In genomic region chr5:68224561-68225187, GRCh38 we compare ENCODE assay signal across 11 cellular contexts. TPM values are rescaled to one million over a fixed set of nuclear protein-coding genes. Genes with fewer than 3 reads are reported as not detected.
DNase-seq lines count a peak whose midpoint lies in the region; ATAC-seq, FAIRE-seq and TF ChIP-seq lines count a peak whose summit lies in the region.
"Had no signal": no experiment of that assay in that cellular context is flagged by ENCODE, and none has a peak within 500 bp of the region (broad histone marks: within the 10 kb centered on the region; RNA-seq: fewer than 3 reads in every experiment).

No MANE protein-coding gene starts in this region.

- DNase-seq in BJ (ENCODE audit: low read depth) (peak; percentile 31), IMR-90 (peak; percentile 56), dorsolateral prefrontal cortex (no peak), natural killer cell (no peak), anterior cingulate cortex (lab: John Stamatoyannopoulos, UW) (no peak), NCI-H146 (lab: John Stamatoyannopoulos, UW) (no peak), D721Med (ENCODE audit: insufficient read length, low spot score) (no peak)
- DNase-seq: activated T-cell treated with anti-CD3 and anti-CD28 coated beads, Interleukin-2, amount 50 U/mL, for 1 hour; DMS153; KG1 had no signal

- no peak overlapping the region for H4K91ac ChIP-seq in IMR-90 (ENCODE audit: insufficient read depth, low read depth, low read length)

- no peaks in the 10 kb centered on the region for H3K9me3 Mint-ChIP-seq in natural killer cell

- peaks cover 6% of the 10 kb centered on the region for H3K36me3 Mint-ChIP-seq in natural killer cell

- peak overlapping the region; percentile 63; the same call in 1 of the 2 replicates for H3K4me2 ChIP-seq in IMR-90 (ENCODE audit: low read depth, low read length)

- TF ChIP-seq RAD21 in IMR-90 (IDR thresholded peaks at IDR 0.05; ENCODE audit: low read length): no peak

- H3K36me3 ChIP-seq in BJ (ENCODE audit: control insufficient read depth, insufficient read depth, low read length): peaks cover 7% of the 10 kb centered on the region
- peaks cover 8% of the 10 kb centered on the region for H3K36me3 ChIP-seq in IMR-90 (ENCODE audit: control insufficient read depth, insufficient read depth, low read length)

- H2AK5ac ChIP-seq in IMR-90 (ENCODE audit: low read depth, low read length): no peak overlapping the region

- H2AFZ ChIP-seq in IMR-90 (replicated peaks; ENCODE audit: low read length, poor library complexity): no peak overlapping the region

- no peak overlapping the region for H3K4ac ChIP-seq in IMR-90 (ENCODE audit: low read depth, low read length)

- ATAC-seq in IMR-90 (ENCODE audit: low read depth): peak; percentile 67
- no peak for ATAC-seq in natural killer cell
- ATAC-seq in HG02981 (IDR thresholded peaks at IDR 0.05; ENCODE audit: unreplicated experiment): no peak

- TF ChIP-seq CTCF in BJ (IDR thresholded peaks at IDR 0.05; ENCODE audit: insufficient read depth, low read depth, low read length): no peak
- TF ChIP-seq CTCF in IMR-90 (conservative IDR thresholded peaks at IDR 0.05; ENCODE audit: low read depth, low read length): no peak
- TF ChIP-seq CTCF in dorsolateral prefrontal cortex (IDR thresholded peaks at IDR 0.05 in 54 of 56, conservative IDR thresholded peaks at IDR 0.05 in 2 of 56; ENCODE audit: low read depth in 1 of 56, partially characterized antibody in 56 of 56): no peak
- no peak for TF ChIP-seq CTCF in natural killer cell (IDR thresholded peaks at IDR 0.05)
- no peak for TF ChIP-seq CTCF in D721Med (IDR thresholded peaks at IDR 0.05; ENCODE audit: insufficient read depth, missing control alignments)

- H3K27me3 Mint-ChIP-seq in natural killer cell (ENCODE audit: low read depth in 2 of 2): no peaks in the 10 kb centered on the region

- dilution Hi-C loops in IMR-90 (cut with HindIII; ENCODE audit: low sequenced_read_pairs, unreplicated experiment): no loop called here

- in situ Hi-C loops in IMR-90 (cut with MboI; ENCODE audit: low sequenced_read_pairs): no loop called here

- H2BK5ac ChIP-seq in IMR-90 (ENCODE audit: low read depth, low read length, poor library complexity, severe bottlenecking): peak overlapping the region; percentile 27

- H3K27me3 ChIP-seq in BJ (ENCODE audit: control insufficient read depth, insufficient read depth, low read length): no peaks in the 10 kb centered on the region
- H3K27me3 ChIP-seq in IMR-90 (ENCODE audit: control insufficient read depth, insufficient read depth, low read length): no peaks in the 10 kb centered on the region
- no peaks in the 10 kb centered on the region for H3K27me3 ChIP-seq in dorsolateral prefrontal cortex

- H3K9ac ChIP-seq in IMR-90 (ENCODE audit: low read depth, low read length): no peak overlapping the region

- TF ChIP-seq POLR2A in IMR-90 (IDR thresholded peaks at IDR 0.05; ENCODE audit: low read depth, low read length): no peak

- POLR2A ChIA-PET in BJ (lab: Charles Lee): interaction anchor here (0.5 to 0.7 kb wide), 2 partner anchors 31 to 743 kb away, joined by 3 to 6 read pairs; no protein-coding TSS in a partner anchor
- POLR2A ChIA-PET in IMR-90 (lab: Charles Lee; ENCODE audit: unreplicated experiment): interaction anchor here (0.6 kb wide), 1 partner anchor 1212 kb away, joined by 4 read pairs; no protein-coding TSS in a partner anchor

- no CpG with 5 or more reads among the region's 4 CpGs for WGBS in IMR-90 (ENCODE audit: extremely low coverage in 2 of 2, insufficient read length in 1 of 2), 2 experiments

- H3K27ac ChIP-seq in IMR-90 (ENCODE audit: insufficient read depth, low read length) (peak overlapping the region; percentile 25; the same call in 1 of the 2 replicates), dorsolateral prefrontal cortex (peak overlapping the region in 49 of 59 donors; percentile 3 to 78 (median 49))

- no peak overlapping the region for H2BK20ac ChIP-seq in IMR-90 (ENCODE audit: low read depth, low read length)

- peak overlapping the region; percentile 88 to 91 for H3K27ac Mint-ChIP-seq in natural killer cell

- H4K20me1 ChIP-seq in IMR-90 (ENCODE audit: insufficient read depth, low read length): no peaks in the 10 kb centered on the region

- CTCF ChIA-PET in BJ (lab: Yijun Ruan, JAX) (interaction anchor here (2.2 kb wide), 1 partner anchor 9 kb away, joined by 9 read pairs; the partner anchor contains the start of gene PIK3R1), IMR-90 (lab: Yijun Ruan, JAX) (no interaction called here)

- no peak overlapping the region; the same call in 1 of the 2 replicates for H2BK120ac ChIP-seq in IMR-90 (ENCODE audit: low read depth, low read length)

- intact Hi-C loops in IMR-90 (cut with micrococcal nuclease) (no loop called here), dorsolateral prefrontal cortex (cut with DNase I) (no loop called here), natural killer cell (cut with micrococcal nuclease) (no loop called here)

- no peak overlapping the region for H3K56ac ChIP-seq in IMR-90 (ENCODE audit: extremely low read depth, insufficient read depth, low read length)

- H3K79me1 ChIP-seq in IMR-90 (ENCODE audit: low read depth in 1 of 2, low read length in 2 of 2): peaks cover 24 to 56% of the 10 kb centered on the region in 2 experiments

- H4K5ac ChIP-seq in IMR-90 (ENCODE audit: low read depth, low read length): peak overlapping the region; percentile 32; the same call in 1 of the 2 replicates

- peak overlapping the region in 1 of 2 experiments; percentile 39; a peak in 1 of 4 replicates for H4K8ac ChIP-seq in IMR-90 (ENCODE audit: low read depth in 2 of 2, low read length in 2 of 2)

- H3K4me3 ChIP-seq in BJ (ENCODE audit: low read depth, low read length): no peak overlapping the region
- no peak overlapping the region for H3K4me3 ChIP-seq in IMR-90 (ENCODE audit: insufficient read depth, low read depth, low read length)
- peak overlapping the region in 31 of 59 donors; percentile 4 to 46 (median 22) for H3K4me3 ChIP-seq in dorsolateral prefrontal cortex

- peak overlapping the region; percentile 76 for H3K4me3 Mint-ChIP-seq in natural killer cell

- H3K4me1 ChIP-seq in IMR-90 (ENCODE audit: control insufficient read depth, insufficient read depth, low read length): peaks cover 6% of the 10 kb centered on the region

- 0 out of 2 replicates have a peak, but pooled peaks cover 2% of the 10 kb centered on the region for H3K9me3 ChIP-seq in IMR-90 (ENCODE audit: control insufficient read depth, insufficient read depth, low read length)

- H3K14ac ChIP-seq in IMR-90 (replicated peaks; ENCODE audit: low read depth, low read length): no peak overlapping the region; the same call in 1 of the 2 replicates

- no peak overlapping the region for H2AK9ac ChIP-seq in IMR-90 (replicated peaks; ENCODE audit: low read depth, low read length, poor library complexity)

- H3K18ac ChIP-seq in IMR-90 (ENCODE audit: low read depth, low read length): peak overlapping the region; percentile 24; the same call in 1 of the 2 replicates

- peaks cover 91% of the 10 kb centered on the region in 2 donors for H3K4me1 Mint-ChIP-seq in natural killer cell

- H2BK15ac ChIP-seq in IMR-90 (ENCODE audit: low read depth, low read length): no peak overlapping the region

- H3K23ac ChIP-seq in IMR-90 (ENCODE audit: low read depth, low read length): no peak overlapping the region

- FAIRE-seq in D721Med (lab: Jason Lieb, UNC): no peak

- BruUV-seq in IMR-90 (replicated peaks; lab: Mats Ljungman, UMichigan): no TSS peak

- peaks cover 11% of the 10 kb centered on the region for H3K9me1 ChIP-seq in IMR-90 (ENCODE audit: insufficient read depth, low read length)

TF ChIP-seq in IMR-90, 13 proteins besides CTCF, POLR2A, EP300 and RAD21:
- TF ChIP-seq USF2 (IDR thresholded peaks at IDR 0.05; ENCODE audit: low read depth, low read length): no peak
- TF ChIP-seq RFX5 (IDR thresholded peaks at IDR 0.05; ENCODE audit: low read depth, low read length): no peak
- TF ChIP-seq RCOR1 (IDR thresholded peaks at IDR 0.05; ENCODE audit: insufficient replicate concordance, low read length): no peak
- no peak for TF ChIP-seq ELK1 (IDR thresholded peaks at IDR 0.05; ENCODE audit: borderline replicate concordance, low read depth, low read length)
- TF ChIP-seq CEBPB (IDR thresholded peaks at IDR 0.05; ENCODE audit: low read depth, low read length): no peak
- no peak for TF ChIP-seq MAFK (IDR thresholded peaks at IDR 0.05; ENCODE audit: low read depth, low read length)
- TF ChIP-seq MAZ (IDR thresholded peaks at IDR 0.05; ENCODE audit: borderline replicate concordance, low read depth, low read length): no peak
- TF ChIP-seq MXI1 (IDR thresholded peaks at IDR 0.05; ENCODE audit: borderline replicate concordance, low read depth, low read length): no peak
- no peak for TF ChIP-seq BHLHE40 (IDR thresholded peaks at IDR 0.05; ENCODE audit: low read depth, low read length)
- TF ChIP-seq NFE2L2 (IDR thresholded peaks at IDR 0.05; ENCODE audit: low read depth, low read length): no peak
- no peak for TF ChIP-seq CHD1 (IDR thresholded peaks at IDR 0.05; ENCODE audit: low read depth, low read length)
- TF ChIP-seq SMC3 (IDR thresholded peaks at IDR 0.05; ENCODE audit: low read depth, low read length): no peak
- no peak for TF ChIP-seq FOS (IDR thresholded peaks at IDR 0.05; ENCODE audit: low read depth, low read length)

RNA-seq across cellular contexts. Expression of gene PIK3R1, which starts 9.1 kb away (rescaled TPM):
- polyA plus RNA-seq in BJ (2011; rRNA removed): 11.8 and 15.1 TPM in 2 replicates
- polyA minus RNA-seq in BJ (2011; rRNA and poly(A)+ RNA removed): 25.4 and 29.3 TPM in 2 replicates
- 9.3 and 13.6 TPM in 2 replicates for total RNA-seq in IMR-90 (2012; rRNA removed)
- 2.4 and 2.6 TPM in 2 replicates for polyA plus RNA-seq in IMR-90 (2012; rRNA removed)
- polyA plus RNA-seq in IMR-90 (2012; cell fraction: cytosol; rRNA removed): 0.45 and 0.77 TPM in 2 replicates
- 0.92 and 4.4 TPM in 2 replicates for polyA plus RNA-seq in IMR-90 (2012; cell fraction: nucleus; rRNA removed; ENCODE audit: low replicate concordance)
- total RNA-seq in dorsolateral prefrontal cortex: 100 to 1,000 TPM; 172 to 359 (median 273) TPM
- 100 to 1,000 TPM; 307 to 365 (median 313) TPM for total RNA-seq in natural killer cell

Comparison
In these comparisons a context has a peak if more than half of its experiments do, and no peak if none do; other contexts are left out.
1. DNase-seq: peak in BJ (single experiment) and IMR-90 (single experiment); none in dorsolateral prefrontal cortex (0 of 10), natural killer cell (single experiment), anterior cingulate cortex (0 of 58), NCI-H146 (single experiment) and D721Med (single experiment).
2. H3K4me3 ChIP-seq: peak in dorsolateral prefrontal cortex (31 of 59); none in BJ (single experiment) and IMR-90 (single experiment).
3. RNA of gene PIK3R1, which starts 9.1 kb away (total RNA-seq): 307 to 365 TPM in natural killer cell and 172 to 359 TPM in dorsolateral prefrontal cortex; 9.3 to 13.6 TPM in IMR-90; every median in the first group is over 10 times any median in the second.